Comparison of ENCODE assay signal across 16 cellular contexts in genomic region chr9:99472240-99472915, GRCh38.
DNase-seq lines count a peak whose midpoint lies in the region; ATAC-seq and TF ChIP-seq lines count a peak whose summit lies in the region.
"Had no signal": no experiment of that assay in that cellular context is flagged by ENCODE, and none has a peak within 500 bp of the region (broad histone marks: within the 10 kb centered on the region; RNA-seq: fewer than 3 reads in every experiment).

No MANE protein-coding gene starts in this region.

- H3K36me3 ChIP-seq in CD8-positive, alpha-beta T cell (ENCODE audit: insufficient read depth, low read length): no peaks in the 10 kb centered on the region

- CTCF ChIA-PET in CD8-positive, alpha-beta T cell (lab: Charles Lee): no interaction called here

- peak; percentile 11 for DNase-seq in activated CD4-positive, alpha-beta T cell treated with anti-CD3 and anti-CD28 coated beads for 48 hours
- no peak for DNase-seq in activated CD4-positive, alpha-beta T cell treated with anti-CD3 and anti-CD28 coated beads, Interleukin-2, amount 50 U/mL, for 1 hour
- DNase-seq in CD1c-positive myeloid dendritic cell (ENCODE audit: extremely low spot score): peak; percentile 91
- no peak for DNase-seq in CD8-positive, alpha-beta T cell
- DNase-seq in activated CD8-positive, alpha-beta memory T cell treated with anti-CD3 and anti-CD28 coated beads, Interleukin-2, amount 50 U/mL, for 4 hours: no peak
- DNase-seq: Calu3, H7, Karpas-422, MM.1S, NCI-H1105 treated with DMSO at 0.1 percent for 48 hours, NCI-H187, SHP77 treated with DMSO at 0.1 percent for 48 hours had no signal

- peak; percentile 61 for ATAC-seq in HG03342 (IDR thresholded peaks at IDR 0.05; ENCODE audit: unreplicated experiment)
- no peak for ATAC-seq in CD8-positive, alpha-beta T cell
- no peak for ATAC-seq in HG02588 (IDR thresholded peaks at IDR 0.05; ENCODE audit: unreplicated experiment)

- H3K4me1 ChIP-seq in CD8-positive, alpha-beta T cell (ENCODE audit: insufficient read depth, low read length): no peaks in the 10 kb centered on the region

- H3K27ac ChIP-seq in CD8-positive, alpha-beta T cell (ENCODE audit: low read depth, low read length): no peak overlapping the region
- H3K27ac ChIP-seq: C4-2B had no signal

- H3K27me3 ChIP-seq in CD8-positive, alpha-beta T cell (ENCODE audit: insufficient read depth, low read length): no peaks in the 10 kb centered on the region

- peak overlapping the region; percentile 65 for H3K27ac Mint-ChIP-seq in dendritic cell treated with granulocyte-macrophage colony-stimulating factor and Interleukin-4, amounts not matched to agents 40 ng/mL and 50 ng/mL, for 4 days
- no peak overlapping the region for H3K27ac Mint-ChIP-seq in CD8-positive, alpha-beta T cell

- no peak overlapping the region for H3K4me3 ChIP-seq in CD8-positive, alpha-beta T cell (ENCODE audit: low read depth, low read length)

- POLR2A ChIA-PET in CD8-positive, alpha-beta T cell (lab: Charles Lee): interaction anchor here (1.0 kb wide), 1 partner anchor 24 kb away, joined by 3 read pairs; no protein-coding TSS in a partner anchor

- no peaks in the 10 kb centered on the region for H3K9me3 Mint-ChIP-seq in dendritic cell treated with granulocyte-macrophage colony-stimulating factor and Interleukin-4, amounts not matched to agents 40 ng/mL and 50 ng/mL, for 4 days
- H3K9me3 Mint-ChIP-seq in CD8-positive, alpha-beta T cell: no peaks in the 10 kb centered on the region

- H3K4me1 Mint-ChIP-seq in dendritic cell treated with granulocyte-macrophage colony-stimulating factor and Interleukin-4, amounts not matched to agents 40 ng/mL and 50 ng/mL, for 4 days (ENCODE audit: low read depth): peaks cover 42% of the 10 kb centered on the region
- H3K4me1 Mint-ChIP-seq in CD8-positive, alpha-beta T cell (ENCODE audit: low read depth): no peaks in the 10 kb centered on the region

- no peaks in the 10 kb centered on the region for H3K36me3 Mint-ChIP-seq in dendritic cell treated with granulocyte-macrophage colony-stimulating factor and Interleukin-4, amounts not matched to agents 40 ng/mL and 50 ng/mL, for 4 days (ENCODE audit: low read depth)
- no peaks in the 10 kb centered on the region for H3K36me3 Mint-ChIP-seq in CD8-positive, alpha-beta T cell

- no peak overlapping the region for H3K4me3 Mint-ChIP-seq in dendritic cell treated with granulocyte-macrophage colony-stimulating factor and Interleukin-4, amounts not matched to agents 40 ng/mL and 50 ng/mL, for 4 days
- H3K4me3 Mint-ChIP-seq in CD8-positive, alpha-beta T cell: no peak overlapping the region

- intact Hi-C loops in dendritic cell treated with granulocyte-macrophage colony-stimulating factor and Interleukin-4, amounts not matched to agents 40 ng/mL and 50 ng/mL, for 4 days (cut with micrococcal nuclease): loop anchor here (5.0 kb wide), 2 partner anchors 40 kb away; no protein-coding TSS in a partner anchor
- intact Hi-C loops in CD8-positive, alpha-beta T cell (cut with DNase I, micrococcal nuclease): no loop called here

- H3K27me3 Mint-ChIP-seq in dendritic cell treated with granulocyte-macrophage colony-stimulating factor and Interleukin-4, amounts not matched to agents 40 ng/mL and 50 ng/mL, for 4 days: peaks cover 3% of the 10 kb centered on the region
- H3K27me3 Mint-ChIP-seq in CD8-positive, alpha-beta T cell (ENCODE audit: low read depth): peaks cover 11% of the 10 kb centered on the region

- TF ChIP-seq CTCF in CD8-positive, alpha-beta T cell (IDR thresholded peaks at IDR 0.05): no peak

- no peaks in the 10 kb centered on the region for H3K9me3 ChIP-seq in CD8-positive, alpha-beta T cell (ENCODE audit: low read length)

Comparison
In these comparisons a context has a peak if more than half of its experiments do, and no peak if none do; other contexts are left out.
1. DNase-seq: peak in activated CD4-positive, alpha-beta T cell treated with anti-CD3 and anti-CD28 coated beads for 48 hours (single experiment) and CD1c-positive myeloid dendritic cell (single experiment); none in activated CD4-positive, alpha-beta T cell treated with anti-CD3 and anti-CD28 coated beads, Interleukin-2, amount 50 U/mL, for 1 hour (single experiment), CD8-positive, alpha-beta T cell (0 of 7) and activated CD8-positive, alpha-beta memory T cell treated with anti-CD3 and anti-CD28 coated beads, Interleukin-2, amount 50 U/mL, for 4 hours (single experiment).